Comparison of ENCODE assay signal across 1 cellular context in genomic region chr14:22829076-22829660, GRCh38.
TF ChIP-seq lines count a peak whose summit lies in the region.

No MANE protein-coding gene starts in this region.

TF ChIP-seq in HepG2, 621 proteins besides CTCF, POLR2A, EP300 and RAD21 (continued from another document):
- TF ChIP-seq AHDC1 (CRISPR knock-in tag; IDR thresholded peaks at IDR 0.05; ENCODE audit: borderline replicate concordance) (0 out of 2 replicates have a peak, but pooled peaks have one; percentile 48), ISX (CRISPR knock-in tag; conservative IDR thresholded peaks at IDR 0.05) (peak; percentile 79; the same call in 1 of the 2 replicates), ARHGAP35 (CRISPR knock-in tag; IDR thresholded peaks at IDR 0.05; ENCODE audit: borderline replicate concordance) (peak; percentile 47; the same call in 1 of the 2 replicates), ZNF740 (CRISPR knock-in tag; IDR thresholded peaks at IDR 0.05) (peak; percentile 26; the same call in 1 of the 2 replicates), ZNF124 (CRISPR knock-in tag; IDR thresholded peaks at IDR 0.05) (peak; percentile 57; the same call in 1 of the 2 replicates), ZBTB33 (CRISPR knock-in tag; IDR thresholded peaks at IDR 0.05) (peak; percentile 16; the same call in 1 of the 2 replicates), ZNF629 (CRISPR knock-in tag; conservative IDR thresholded peaks at IDR 0.05) (0 out of 2 replicates have a peak, but pooled peaks have one; percentile 6), ZNF770 (CRISPR knock-in tag; IDR thresholded peaks at IDR 0.05) (peak; percentile 84; the same call in 1 of the 2 replicates), SMAD9 (CRISPR knock-in tag; IDR thresholded peaks at IDR 0.05) (peak; percentile 87), ZBTB4 (CRISPR knock-in tag; IDR thresholded peaks at IDR 0.05; ENCODE audit: borderline replicate concordance) (peak; percentile 36; the same call in 1 of the 2 replicates), ZNF572 (CRISPR knock-in tag; IDR thresholded peaks at IDR 0.05) (0 out of 2 replicates have a peak, but pooled peaks have one; percentile 23), KLF12 (CRISPR knock-in tag; IDR thresholded peaks at IDR 0.05; ENCODE audit: borderline replicate concordance) (peak; percentile 36; the same call in 1 of the 2 replicates), HMG20A (CRISPR knock-in tag; IDR thresholded peaks at IDR 0.05; ENCODE audit: borderline replicate concordance) (0 out of 2 replicates have a peak, but pooled peaks have one; percentile 23), NFKBIZ (CRISPR knock-in tag; IDR thresholded peaks at IDR 0.05) (0 out of 2 replicates have a peak, but pooled peaks have one; percentile 18)
